Comparison of ENCODE assay signal across 11 cellular contexts in genomic region chr10:75358835-75359421, GRCh38. TPM values are rescaled to one million over a fixed set of nuclear protein-coding genes. Genes with fewer than 3 reads are reported as not detected.
DNase-seq lines count a peak whose midpoint lies in the region; ATAC-seq and TF ChIP-seq lines count a peak whose summit lies in the region.
"Had no signal": no experiment of that assay in that cellular context is flagged by ENCODE, and none has a peak within 500 bp of the region (broad histone marks: within the 10 kb centered on the region; RNA-seq: fewer than 3 reads in every experiment).

No MANE protein-coding gene starts in this region.

- TF ChIP-seq CTCF in coronary artery (IDR thresholded peaks at IDR 0.05): no peak

- DNase-seq in A172 (ENCODE audit: low spot score): peak; percentile 96
- peak; percentile 84 for DNase-seq in HPDE6-E6E7 (ENCODE audit: extremely low spot score)
- peak; percentile 86 for DNase-seq in SKM-1 treated with dmso at 0.1 percent for 144 hours (lab: John Stamatoyannopoulos, UW; ENCODE audit: unreplicated experiment)
- DNase-seq in glomerular visceral epithelial cell (ENCODE audit: extremely low spot score): peak; percentile 91
- DNase-seq in NCI-H2081 treated with DMSO at 0.1 percent for 48 hours (lab: John Stamatoyannopoulos, UW): no peak
- DNase-seq in coronary artery (ENCODE audit: low spot score): no peak
- no peak for DNase-seq in NCI-H187 (lab: John Stamatoyannopoulos, UW)
- DNase-seq: activated T-cell treated with anti-CD3 and anti-CD28 coated beads, Interleukin-2, amount 50 U/mL, for 24 hours; AML-193; KG1 had no signal

- no peak overlapping the region for H3K27ac ChIP-seq in coronary artery

- ATAC-seq in GM18861 (IDR thresholded peaks at IDR 0.05; ENCODE audit: unreplicated experiment): no peak

- H3K4me3 ChIP-seq in coronary artery: no peak overlapping the region

RNA-seq across cellular contexts. Expression of gene ZNF503, which starts 42.6 kb away (rescaled TPM):
- 8.8 and 10.6 TPM in 2 replicates for total RNA-seq in A172 (2014; rRNA removed; shearing (Covaris generic))

Comparison
In these comparisons a context has a peak if more than half of its experiments do, and no peak if none do; other contexts are left out.
1. DNase-seq: peak in A172 (single experiment), HPDE6-E6E7 (single experiment), SKM-1 treated with dmso at 0.1 percent for 144 hours (single experiment) and glomerular visceral epithelial cell (single experiment); none in NCI-H2081 treated with DMSO at 0.1 percent for 48 hours (single experiment), coronary artery (single experiment) and NCI-H187 (0 of 2).